Comparison of ENCODE assay signal across 5 cellular contexts in the genomic region with DNA sequence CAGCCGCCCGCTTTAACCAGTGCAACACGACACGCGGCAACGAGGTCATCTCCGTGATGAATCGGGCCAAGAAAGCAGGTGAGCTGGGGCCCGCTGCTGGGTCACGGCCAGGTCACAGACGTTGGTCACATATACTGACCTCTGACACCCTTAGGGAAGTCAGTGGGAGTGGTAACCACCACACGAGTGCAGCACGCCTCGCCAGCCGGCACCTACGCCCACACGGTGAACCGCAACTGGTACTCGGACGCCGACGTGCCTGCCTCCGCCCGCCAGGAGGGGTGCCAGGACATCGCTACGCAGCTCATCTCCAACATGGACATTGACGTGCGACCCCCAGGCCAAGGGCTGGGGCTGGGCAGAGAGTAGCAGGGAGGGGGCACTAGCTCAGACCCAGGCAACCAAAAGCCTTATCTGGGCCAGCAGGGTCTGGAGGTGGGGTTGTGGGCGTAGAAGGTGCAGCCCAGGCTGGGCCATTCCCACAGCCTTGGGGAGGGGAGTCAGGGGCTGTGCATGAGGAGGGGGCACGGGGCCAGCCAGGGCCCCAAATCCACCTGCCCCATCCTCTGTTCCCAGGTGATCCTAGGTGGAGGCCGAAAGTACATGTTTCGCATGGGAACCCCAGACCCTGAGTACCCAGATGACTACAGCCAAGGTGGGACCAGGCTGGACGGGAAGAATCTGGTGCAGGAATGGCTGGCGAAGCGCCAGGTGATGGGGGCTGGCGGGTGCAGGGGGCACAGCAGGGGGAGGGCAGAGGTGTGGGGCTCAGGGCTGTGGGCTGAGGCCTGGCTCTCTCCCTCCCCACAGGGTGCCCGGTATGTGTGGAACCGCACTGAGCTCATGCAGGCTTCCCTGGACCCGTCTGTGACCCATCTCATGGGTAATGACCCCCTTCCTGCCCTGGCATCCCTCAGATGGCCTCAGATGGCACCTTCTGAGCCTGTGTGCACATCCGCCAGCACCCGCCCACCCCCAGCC. TPM values are rescaled to one million over a fixed set of nuclear protein-coding genes. Genes with fewer than 3 reads are reported as not detected.
"Had no signal": no experiment of that assay in that cellular context is flagged by ENCODE, and none has a peak within 500 bp of the region (broad histone marks: within the 10 kb centered on the region; RNA-seq: fewer than 3 reads in every experiment).

No MANE protein-coding gene starts in this region.

RNA-seq across cellular contexts. Expression of a gene that starts 1.3 kb away (rescaled TPM):
- total RNA-seq: HT1080, K562, Right ventricle myocardium inferior, SJCRH30 had no signal

RNA-seq across cellular contexts. Expression of a gene that starts 26.7 kb away (rescaled TPM):
- total RNA-seq: HT1080, K562, M059J, Right ventricle myocardium inferior, SJCRH30 had no signal
